ENCODE assay signal across 7 cellular contexts in genomic region chr17:32143525-32143865, GRCh38. TPM values are rescaled to one million over a fixed set of nuclear protein-coding genes. Genes with fewer than 3 reads are reported as not detected.
DNase-seq lines count a peak whose midpoint lies in the region; ATAC-seq and TF ChIP-seq lines count a peak whose summit lies in the region.

No MANE protein-coding gene starts in this region.

- H3K4me3 Mint-ChIP-seq in WTC11, result peak overlapping the region; percentile 96
- peak overlapping the region; percentile 93 to 98 for H3K4me3 Mint-ChIP-seq in stimulated activated naive CD8-positive, alpha-beta T cell treated with anti-CD3 and anti-CD28 coated beads, Interleukin-15, amount 100 ng/mL, for 72 hours

- H3K36me3 ChIP-seq in HUES48 (ENCODE audit: control insufficient read depth, insufficient read depth, low read length), result no peaks in the 10 kb centered on the region

- peak overlapping the region; percentile 81 for H3K27ac ChIP-seq in HUES48 (ENCODE audit: low read depth, low read length)
- no peak overlapping the region for H3K27ac ChIP-seq in right cardiac atrium (ENCODE audit: low read length)

- H3K27ac Mint-ChIP-seq in WTC11, result peak overlapping the region; percentile 73
- H3K27ac Mint-ChIP-seq in stimulated activated naive CD8-positive, alpha-beta T cell treated with anti-CD3 and anti-CD28 coated beads, Interleukin-15, amount 100 ng/mL, for 72 hours, result peak overlapping the region; percentile 95 to 97

- no peak overlapping the region for H3K9ac ChIP-seq in HUES48 (ENCODE audit: low read depth, low read length)

- DNase-seq in WTC11 (ENCODE audit: low spot score) (no peak), right cardiac atrium (no peak), DMS153 treated with DMSO at 0.1 percent for 48 hours (lab: John Stamatoyannopoulos, UW; ENCODE audit: unreplicated experiment) (no peak), NAMALWA (ENCODE audit: low spot score) (no peak)
- DNase-seq in stimulated activated naive CD8-positive, alpha-beta T cell treated with anti-CD3 and anti-CD28 coated beads, Interleukin-15, amount 100 ng/mL, for 72 hours, result no peak

- intact Hi-C loops in right cardiac atrium (cut with DNase I), result no loop called here

- H3K9me3 Mint-ChIP-seq in WTC11, result no peaks in the 10 kb centered on the region
- no peaks in the 10 kb centered on the region for H3K9me3 Mint-ChIP-seq in stimulated activated naive CD8-positive, alpha-beta T cell treated with anti-CD3 and anti-CD28 coated beads, Interleukin-15, amount 100 ng/mL, for 72 hours

- peaks cover 25% of the 10 kb centered on the region for H3K4me1 Mint-ChIP-seq in WTC11
- peaks cover 44% of the 10 kb centered on the region for H3K4me1 Mint-ChIP-seq in stimulated activated naive CD8-positive, alpha-beta T cell treated with anti-CD3 and anti-CD28 coated beads, Interleukin-15, amount 100 ng/mL, for 72 hours

- WGBS in right cardiac atrium, result 27% methylated on average over 6 of the region's 6 CpGs

- POLR2A ChIA-PET in WTC11 (lab: Charles Lee), result interaction anchor here (0.7 kb wide), 1 partner anchor 32 kb away, joined by 3 read pairs; no protein-coding TSS in a partner anchor

- H3K4me1 ChIP-seq in HUES48 (ENCODE audit: control insufficient read depth, insufficient read depth, low read length) (peaks cover 13% of the 10 kb centered on the region), right cardiac atrium (ENCODE audit: control insufficient read depth, insufficient read depth, low read length) (no peaks in the 10 kb centered on the region)

- H3K36me3 Mint-ChIP-seq in WTC11, result no peaks in the 10 kb centered on the region

- CTCF ChIA-PET in WTC11 (lab: Charles Lee), result interaction anchor here (0.6 to 8.6 kb wide), 4 partner anchors 15 to 301 kb away, joined by 4 to 76 read pairs (median 4); partner anchors contain the start of genes LRRC37B and PSMD11

- TF ChIP-seq CTCF in WTC11 (IDR thresholded peaks at IDR 0.05), result no peak

- H3K27me3 ChIP-seq in HUES48 (ENCODE audit: control insufficient read depth, insufficient read depth, low read length) (no peaks in the 10 kb centered on the region), right cardiac atrium (ENCODE audit: control insufficient read depth, insufficient read depth) (no peaks in the 10 kb centered on the region)

- H3K9me3 ChIP-seq in HUES48 (ENCODE audit: control insufficient read depth, insufficient read depth, low read length) (no peaks in the 10 kb centered on the region), right cardiac atrium (ENCODE audit: control insufficient read depth, low read length) (no peaks in the 10 kb centered on the region)

- no peaks in the 10 kb centered on the region; the same call in none of the 2 replicates for H3K27me3 Mint-ChIP-seq in WTC11 (ENCODE audit: low read depth)
- no peaks in the 10 kb centered on the region for H3K27me3 Mint-ChIP-seq in stimulated activated naive CD8-positive, alpha-beta T cell treated with anti-CD3 and anti-CD28 coated beads, Interleukin-15, amount 100 ng/mL, for 72 hours

- H3K4me3 ChIP-seq in HUES48 (ENCODE audit: low read depth, low read length) (peak overlapping the region; percentile 88), right cardiac atrium (ENCODE audit: low read length) (peak overlapping the region; percentile 81)

- no peak for ATAC-seq in WTC11
- no peak for ATAC-seq in right cardiac atrium
- ATAC-seq in stimulated activated naive CD8-positive, alpha-beta T cell treated with anti-CD3 and anti-CD28 coated beads, Interleukin-15, amount 100 ng/mL, for 72 hours, result no peak
- no peak for ATAC-seq in GM21723 (IDR thresholded peaks at IDR 0.05; ENCODE audit: unreplicated experiment)

TF ChIP-seq in WTC11, 78 proteins besides CTCF, POLR2A, EP300 and RAD21:
- TF ChIP-seq ZNF425 (CRISPR knock-in tag; conservative IDR thresholded peaks at IDR 0.05), result no peak
- no peak for TF ChIP-seq SP1 (CRISPR knock-in tag; conservative IDR thresholded peaks at IDR 0.05)
- TF ChIP-seq ATF1 (CRISPR knock-in tag; IDR thresholded peaks at IDR 0.05), result no peak
- no peak for TF ChIP-seq PRRX2 (CRISPR knock-in tag; IDR thresholded peaks at IDR 0.05)
- no peak for TF ChIP-seq CREB1 (CRISPR knock-in tag; IDR thresholded peaks at IDR 0.05)
- no peak for TF ChIP-seq ESRRA (CRISPR knock-in tag; IDR thresholded peaks at IDR 0.05; ENCODE audit: borderline replicate concordance)
- no peak for TF ChIP-seq TEAD4 (CRISPR knock-in tag; IDR thresholded peaks at IDR 0.05)
- TF ChIP-seq ZNF219 (CRISPR knock-in tag; IDR thresholded peaks at IDR 0.05; ENCODE audit: borderline replicate concordance), result no peak
- no peak for TF ChIP-seq RORB (CRISPR knock-in tag; IDR thresholded peaks at IDR 0.05)
- no peak for TF ChIP-seq JUN (CRISPR knock-in tag; IDR thresholded peaks at IDR 0.05)
- TF ChIP-seq MXD4 (CRISPR knock-in tag; IDR thresholded peaks at IDR 0.05; ENCODE audit: borderline replicate concordance), result no peak
- TF ChIP-seq NFATC4 (CRISPR knock-in tag; IDR thresholded peaks at IDR 0.05), result no peak
- TF ChIP-seq, protein P1, sequence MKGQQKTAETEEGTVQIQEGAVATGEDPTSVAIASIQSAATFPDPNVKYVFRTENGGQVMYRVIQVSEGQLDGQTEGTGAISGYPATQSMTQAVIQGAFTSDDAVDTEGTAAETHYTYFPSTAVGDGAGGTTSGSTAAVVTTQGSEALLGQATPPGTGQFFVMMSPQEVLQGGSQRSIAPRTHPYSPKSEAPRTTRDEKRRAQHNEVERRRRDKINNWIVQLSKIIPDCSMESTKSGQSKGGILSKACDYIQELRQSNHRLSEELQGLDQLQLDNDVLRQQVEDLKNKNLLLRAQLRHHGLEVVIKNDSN (CRISPR knock-in tag; IDR thresholded peaks at IDR 0.05), result no peak
- no peak for TF ChIP-seq NR3C1 (CRISPR knock-in tag; conservative IDR thresholded peaks at IDR 0.05; ENCODE audit: low read depth)
- no peak for TF ChIP-seq SOX15 (CRISPR knock-in tag; IDR thresholded peaks at IDR 0.05)
- no peak for TF ChIP-seq HMGA2 (CRISPR knock-in tag; IDR thresholded peaks at IDR 0.05)
- no peak for TF ChIP-seq ZBTB21 (CRISPR knock-in tag; IDR thresholded peaks at IDR 0.05; ENCODE audit: borderline replicate concordance)
- no peak for TF ChIP-seq ZSCAN18 (CRISPR knock-in tag; IDR thresholded peaks at IDR 0.05)
- TF ChIP-seq RELA (CRISPR knock-in tag; IDR thresholded peaks at IDR 0.05; ENCODE audit: borderline replicate concordance), result no peak
- no peak for TF ChIP-seq ZNF423 (CRISPR knock-in tag; IDR thresholded peaks at IDR 0.05)

RNA-seq across cellular contexts. Expression of gene RHOT1, which starts 1.2 kb away (rescaled TPM):
- 28.9 to 32.8 TPM (median 32.4 TPM) in 3 replicates for total RNA-seq in WTC11 (2021)
- total RNA-seq in right cardiac atrium, result 10 to 100 TPM; 51.4 to 69.3 (median 54.5) TPM
- 50.9 TPM for polyA plus RNA-seq in right cardiac atrium
